Comparison of ENCODE assay signal across 20 cellular contexts in the genomic region with DNA sequence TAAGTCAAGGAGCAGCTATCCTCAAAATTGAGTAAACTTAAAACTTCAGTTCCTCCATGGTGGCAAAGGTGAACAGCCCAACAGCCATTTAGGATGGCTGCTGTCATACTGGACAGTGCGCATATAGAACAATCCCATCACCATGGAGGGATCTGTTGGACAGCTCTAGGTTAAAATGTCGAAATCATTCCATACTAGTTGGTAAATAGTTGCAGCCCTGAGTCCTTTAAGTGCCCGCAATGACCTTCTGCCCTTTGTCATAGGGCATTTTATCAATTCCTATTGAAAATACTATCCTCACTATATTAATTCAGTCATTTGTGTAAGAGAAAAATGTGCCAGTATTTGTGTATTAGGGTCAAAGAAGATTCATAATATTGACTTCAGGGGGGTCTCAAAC. TPM values are rescaled to one million over a fixed set of nuclear protein-coding genes. Genes with fewer than 3 reads are reported as not detected.
DNase-seq lines count a peak whose midpoint lies in the region; ATAC-seq and TF ChIP-seq lines count a peak whose summit lies in the region.
"Had no signal": no experiment of that assay in that cellular context is flagged by ENCODE, and none has a peak within 500 bp of the region (broad histone marks: within the 10 kb centered on the region; RNA-seq: fewer than 3 reads in every experiment).

No MANE protein-coding gene starts in this region.

- CTCF ChIA-PET in CD8-positive, alpha-beta T cell (lab: Charles Lee), result interaction anchor here (1.0 to 1.8 kb wide), 6 partner anchors 11 to 263 kb away, joined by 3 to 8 read pairs (median 4); no protein-coding TSS in a partner anchor
- CTCF ChIA-PET in T-cell (lab: Charles Lee), result interaction anchor here in 1 of 2 donors (0.6 to 0.8 kb wide), 2 partner anchors 32 to 268 kb away, joined by 3 to 7 read pairs; no protein-coding TSS in a partner anchor
- CTCF ChIA-PET in naive thymus-derived CD4-positive, alpha-beta T cell (lab: Charles Lee), result interaction anchor here (1.3 kb wide), 1 partner anchor 264 kb away, joined by 3 read pairs; no protein-coding TSS in a partner anchor

- no peaks in the 10 kb centered on the region for H3K4me1 ChIP-seq in CD8-positive, alpha-beta T cell (ENCODE audit: insufficient read depth, low read length)
- H3K4me1 ChIP-seq in naive thymus-derived CD4-positive, alpha-beta T cell (ENCODE audit: control insufficient read depth in 2 of 2, insufficient read depth in 2 of 2, low read length in 2 of 2), result no peaks in the 10 kb centered on the region
- H3K4me1 ChIP-seq: BE2C had no signal

- no peak overlapping the region for H3K4me3 ChIP-seq in CD8-positive, alpha-beta T cell (ENCODE audit: low read depth, low read length)
- no peak overlapping the region for H3K4me3 ChIP-seq in naive thymus-derived CD4-positive, alpha-beta T cell (ENCODE audit: low read length)
- H3K4me3 ChIP-seq: GM23338 had no signal

- POLR2A ChIA-PET in CD8-positive, alpha-beta T cell (lab: Charles Lee), result interaction anchor here (1.0 to 1.5 kb wide), 5 partner anchors 9 to 32 kb away, joined by 3 to 5 read pairs (median 4); a partner anchor contains a TSS
- POLR2A ChIA-PET in T-cell (lab: Charles Lee), result no interaction called here
- POLR2A ChIA-PET in naive thymus-derived CD4-positive, alpha-beta T cell (lab: Charles Lee), result interaction anchor here (0.5 to 1.7 kb wide), 2 partner anchors 23 to 81 kb away, joined by 3 to 6 read pairs; no protein-coding TSS in a partner anchor

- no peaks in the 10 kb centered on the region for H3K27me3 Mint-ChIP-seq in activated naive CD8-positive, alpha-beta T cell
- H3K27me3 Mint-ChIP-seq in activated naive CD8-positive, alpha-beta T cell treated with anti-CD3 and anti-CD28 coated beads, Interleukin-2, amount 50 U/mL, for 24 hours, result no peaks in the 10 kb centered on the region
- no peaks in the 10 kb centered on the region for H3K27me3 Mint-ChIP-seq in CD8-positive, alpha-beta T cell (ENCODE audit: low read depth)
- H3K27me3 Mint-ChIP-seq in T-cell, result no peaks in the 10 kb centered on the region
- H3K27me3 Mint-ChIP-seq in naive thymus-derived CD4-positive, alpha-beta T cell, result no peaks in the 10 kb centered on the region
- H3K27me3 Mint-ChIP-seq: CD4-positive, CD25-positive, alpha-beta regulatory T cell had no signal

- H3K4me1 Mint-ChIP-seq in activated naive CD8-positive, alpha-beta T cell (ENCODE audit: low read depth), result peaks cover 2% of the 10 kb centered on the region
- H3K4me1 Mint-ChIP-seq in activated naive CD8-positive, alpha-beta T cell treated with anti-CD3 and anti-CD28 coated beads, Interleukin-2, amount 50 U/mL, for 24 hours, result peaks cover 3% of the 10 kb centered on the region
- H3K4me1 Mint-ChIP-seq in CD8-positive, alpha-beta T cell (ENCODE audit: low read depth), result peaks cover 1% of the 10 kb centered on the region
- peaks cover 0 to 3% (median 0%) of the 10 kb centered on the region in 3 donors for H3K4me1 Mint-ChIP-seq in T-cell
- peaks cover 0 to 5% (median 2%) of the 10 kb centered on the region in 7 donors for H3K4me1 Mint-ChIP-seq in naive thymus-derived CD4-positive, alpha-beta T cell
- H3K4me1 Mint-ChIP-seq: GM23338 had no signal

- H3K9me3 ChIP-seq in CD8-positive, alpha-beta T cell (ENCODE audit: low read length), result no peaks in the 10 kb centered on the region
- H3K9me3 ChIP-seq in naive thymus-derived CD4-positive, alpha-beta T cell (ENCODE audit: control insufficient read depth in 2 of 3, low read length in 3 of 3), result no peaks in the 10 kb centered on the region
- H3K9me3 ChIP-seq: BE2C had no signal

- H3K4me3 Mint-ChIP-seq in activated naive CD8-positive, alpha-beta T cell, result no peak overlapping the region
- H3K4me3 Mint-ChIP-seq in activated naive CD8-positive, alpha-beta T cell treated with anti-CD3 and anti-CD28 coated beads, Interleukin-2, amount 50 U/mL, for 24 hours, result no peak overlapping the region
- H3K4me3 Mint-ChIP-seq in CD8-positive, alpha-beta T cell, result no peak overlapping the region
- H3K4me3 Mint-ChIP-seq in T-cell, result no peak overlapping the region
- no peak overlapping the region for H3K4me3 Mint-ChIP-seq in naive thymus-derived CD4-positive, alpha-beta T cell
- H3K4me3 Mint-ChIP-seq: CD4-positive, CD25-positive, alpha-beta regulatory T cell; GM23338 had no signal

- H3K9me3 Mint-ChIP-seq in activated naive CD8-positive, alpha-beta T cell (ENCODE audit: low read depth), result no peaks in the 10 kb centered on the region
- H3K9me3 Mint-ChIP-seq in activated naive CD8-positive, alpha-beta T cell treated with anti-CD3 and anti-CD28 coated beads, Interleukin-2, amount 50 U/mL, for 24 hours, result no peaks in the 10 kb centered on the region
- H3K9me3 Mint-ChIP-seq in CD8-positive, alpha-beta T cell, result no peaks in the 10 kb centered on the region
- H3K9me3 Mint-ChIP-seq in T-cell, result no peaks in the 10 kb centered on the region
- peaks cover 0 to 7% (median 0%) of the 10 kb centered on the region in 11 donors for H3K9me3 Mint-ChIP-seq in naive thymus-derived CD4-positive, alpha-beta T cell
- H3K9me3 Mint-ChIP-seq: CD4-positive, CD25-positive, alpha-beta regulatory T cell; GM23338 had no signal

- H3K27me3 ChIP-seq in CD8-positive, alpha-beta T cell (ENCODE audit: insufficient read depth, low read length), result no peaks in the 10 kb centered on the region
- H3K27me3 ChIP-seq in naive thymus-derived CD4-positive, alpha-beta T cell (ENCODE audit: control insufficient read depth in 2 of 2, insufficient read depth in 2 of 2, low read length in 2 of 2), result no peaks in the 10 kb centered on the region
- H3K27me3 ChIP-seq: BE2C had no signal

- peaks cover 4% of the 10 kb centered on the region for H3K36me3 Mint-ChIP-seq in activated naive CD8-positive, alpha-beta T cell
- H3K36me3 Mint-ChIP-seq in activated naive CD8-positive, alpha-beta T cell treated with anti-CD3 and anti-CD28 coated beads, Interleukin-2, amount 50 U/mL, for 24 hours (ENCODE audit: low read depth), result peaks cover 2% of the 10 kb centered on the region
- peaks cover 80% of the 10 kb centered on the region for H3K36me3 Mint-ChIP-seq in CD8-positive, alpha-beta T cell
- peaks cover 27% of the 10 kb centered on the region for H3K36me3 Mint-ChIP-seq in T-cell
- peaks cover 8 to 50% (median 32%) of the 10 kb centered on the region in 5 donors for H3K36me3 Mint-ChIP-seq in naive thymus-derived CD4-positive, alpha-beta T cell

- peaks cover 60% of the 10 kb centered on the region for H3K36me3 ChIP-seq in CD8-positive, alpha-beta T cell (ENCODE audit: insufficient read depth, low read length)
- peaks cover 54 to 71% (median 55%) of the 10 kb centered on the region in 3 experiments for H3K36me3 ChIP-seq in naive thymus-derived CD4-positive, alpha-beta T cell (ENCODE audit: control insufficient read depth in 2 of 3, insufficient read depth in 3 of 3, low read length in 3 of 3)
- H3K36me3 ChIP-seq: BE2C had no signal

- ATAC-seq in activated naive CD8-positive, alpha-beta T cell treated with anti-CD3 and anti-CD28 coated beads, Interleukin-2, amount 50 U/mL, for 24 hours, result no peak
- no peak for ATAC-seq in CD8-positive, alpha-beta T cell
- ATAC-seq in T-cell (replicated peaks in 1 of 4) (no peak), HG02798 (IDR thresholded peaks at IDR 0.05; ENCODE audit: poor library complexity, unreplicated experiment) (no peak), GM18519 (IDR thresholded peaks at IDR 0.05; ENCODE audit: low FRiP score, unreplicated experiment) (no peak)
- no peak for ATAC-seq in naive thymus-derived CD4-positive, alpha-beta T cell
- ATAC-seq: GM23338 had no signal

- TF ChIP-seq CTCF in CD8-positive, alpha-beta T cell (IDR thresholded peaks at IDR 0.05), result no peak

- H3K27ac Mint-ChIP-seq in activated naive CD8-positive, alpha-beta T cell, result peak overlapping the region; percentile 51
- no peak overlapping the region for H3K27ac Mint-ChIP-seq in activated naive CD8-positive, alpha-beta T cell treated with anti-CD3 and anti-CD28 coated beads, Interleukin-2, amount 50 U/mL, for 24 hours
- H3K27ac Mint-ChIP-seq in CD8-positive, alpha-beta T cell, result peak overlapping the region; percentile 56
- peak overlapping the region; percentile 17 to 58 for H3K27ac Mint-ChIP-seq in T-cell
- H3K27ac Mint-ChIP-seq in naive thymus-derived CD4-positive, alpha-beta T cell, result peak overlapping the region in 6 of 9 donors; percentile 3 to 78 (median 45)
- H3K27ac Mint-ChIP-seq: GM23338 had no signal

- H3K27ac ChIP-seq in CD8-positive, alpha-beta T cell (ENCODE audit: low read depth, low read length), result no peak overlapping the region
- H3K27ac ChIP-seq in naive thymus-derived CD4-positive, alpha-beta T cell (ENCODE audit: low read depth, low read length), result no peak overlapping the region
- H3K27ac ChIP-seq: HL-60 had no signal

- no peak for DNase-seq in activated naive CD8-positive, alpha-beta T cell treated with anti-CD3 and anti-CD28 coated beads, Interleukin-2, amount 50 U/mL, for 24 hours
- DNase-seq in CD8-positive, alpha-beta T cell, result no peak
- no peak for DNase-seq in T-cell
- no peak for DNase-seq in naive thymus-derived CD4-positive, alpha-beta T cell
- DNase-seq: ACHN; BE2C; C1 segment of cervical spinal cord; CD4-positive, CD25-positive, alpha-beta regulatory T cell; DMS153; DMS79; GDM1; HCEC 1CT; IMR-90 had no signal

- intact Hi-C loops in CD8-positive, alpha-beta T cell (cut with DNase I, micrococcal nuclease), result loop anchor here in 1 of 2 experiments (5.0 kb wide), 1 partner anchor 35 kb away; no protein-coding TSS in a partner anchor
- intact Hi-C loops in naive thymus-derived CD4-positive, alpha-beta T cell (cut with micrococcal nuclease), result no loop called here

RNA-seq across cellular contexts. Expression of a gene that starts 8.9 kb away (rescaled TPM):
- under 1 TPM in 1 of 2 experiments, not detected in 1; 0.44 TPM for total RNA-seq in CD8-positive, alpha-beta T cell
- 1 to 10 TPM; 2.2 to 4.6 (median 3.7) TPM for total RNA-seq in T-cell
- 1 to 10 TPM; 1.3 to 9.4 (median 5.0) TPM for total RNA-seq in naive thymus-derived CD4-positive, alpha-beta T cell
- polyA plus RNA-seq in naive thymus-derived CD4-positive, alpha-beta T cell, result under 1 TPM in 1 of 2 donors, not detected in 1; 0.70 TPM
- total RNA-seq: Daoy, GM23338, HT1080, IMR-90 had no signal
- polyA plus RNA-seq: GM23338, IMR-90 had no signal

RNA-seq across cellular contexts. Expression of a gene that starts 32.8 kb away (rescaled TPM):
- total RNA-seq in CD8-positive, alpha-beta T cell, result 10 to 100 TPM; 14.1 to 14.4 TPM
- total RNA-seq in T-cell, result 10 to 100 TPM in 2 of 5 donors, 1 to 10 TPM in 3; 5.7 to 12.3 (median 6.1) TPM
- total RNA-seq in naive thymus-derived CD4-positive, alpha-beta T cell, result 10 to 100 TPM in 1 of 5 experiments, 1 to 10 TPM in 4; 5.1 to 54.6 (median 7.0) TPM
- polyA plus RNA-seq in naive thymus-derived CD4-positive, alpha-beta T cell, result 1 to 10 TPM; 4.2 to 5.0 TPM

Comparison
In these comparisons a context has a peak if more than half of its experiments do, and no peak if none do; other contexts are left out.
1. POLR2A ChIA-PET loops: an anchor here in CD8-positive, alpha-beta T cell (1.0 to 1.5 kb wide) and naive thymus-derived CD4-positive, alpha-beta T cell (0.5 to 1.7 kb wide); none called in T-cell.